ENCODE assay signal across 2 cellular contexts in the genomic region with DNA sequence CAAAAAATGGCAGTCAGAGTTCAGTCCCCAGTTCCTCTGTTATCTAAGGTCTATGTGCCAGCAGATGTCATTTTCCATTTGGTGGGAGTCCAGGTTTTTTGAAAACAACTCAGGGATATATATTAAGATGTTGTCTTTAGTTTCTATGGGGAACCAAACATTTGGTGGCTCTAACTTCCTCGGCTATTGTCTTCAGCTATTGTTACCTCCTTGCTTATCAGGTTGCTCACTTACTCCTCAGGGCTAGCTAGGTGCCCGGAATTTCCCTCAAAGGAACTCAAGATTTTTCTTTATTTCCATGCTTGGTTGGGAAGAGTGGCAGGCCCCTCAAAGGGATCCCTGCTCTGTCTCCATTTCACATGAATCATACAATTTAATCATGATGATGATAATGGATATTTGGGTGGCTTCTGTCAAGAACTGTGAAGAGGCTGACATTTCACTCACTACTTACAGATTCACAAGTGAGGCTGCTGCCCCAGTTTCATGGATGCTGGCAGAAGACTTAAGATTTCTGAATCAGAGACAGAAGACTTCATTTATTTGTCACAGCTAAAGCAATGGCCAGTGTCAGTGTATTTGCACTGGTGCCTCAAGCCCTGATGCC.
TF ChIP-seq lines count a peak whose summit lies in the region.

No MANE protein-coding gene starts in this region.

TF ChIP-seq in IMR-90, 13 proteins besides CTCF, POLR2A, EP300 and RAD21:
- TF ChIP-seq CEBPB (IDR thresholded peaks at IDR 0.05; ENCODE audit: low read depth, low read length) (no peak), FOS (IDR thresholded peaks at IDR 0.05; ENCODE audit: low read depth, low read length) (no peak), NFE2L2 (IDR thresholded peaks at IDR 0.05; ENCODE audit: low read depth, low read length) (no peak), MXI1 (IDR thresholded peaks at IDR 0.05; ENCODE audit: borderline replicate concordance, low read depth, low read length) (no peak)

TF ChIP-seq in neural cell, 6 proteins besides CTCF, POLR2A, EP300 and RAD21:
- TF ChIP-seq, protein P1, sequence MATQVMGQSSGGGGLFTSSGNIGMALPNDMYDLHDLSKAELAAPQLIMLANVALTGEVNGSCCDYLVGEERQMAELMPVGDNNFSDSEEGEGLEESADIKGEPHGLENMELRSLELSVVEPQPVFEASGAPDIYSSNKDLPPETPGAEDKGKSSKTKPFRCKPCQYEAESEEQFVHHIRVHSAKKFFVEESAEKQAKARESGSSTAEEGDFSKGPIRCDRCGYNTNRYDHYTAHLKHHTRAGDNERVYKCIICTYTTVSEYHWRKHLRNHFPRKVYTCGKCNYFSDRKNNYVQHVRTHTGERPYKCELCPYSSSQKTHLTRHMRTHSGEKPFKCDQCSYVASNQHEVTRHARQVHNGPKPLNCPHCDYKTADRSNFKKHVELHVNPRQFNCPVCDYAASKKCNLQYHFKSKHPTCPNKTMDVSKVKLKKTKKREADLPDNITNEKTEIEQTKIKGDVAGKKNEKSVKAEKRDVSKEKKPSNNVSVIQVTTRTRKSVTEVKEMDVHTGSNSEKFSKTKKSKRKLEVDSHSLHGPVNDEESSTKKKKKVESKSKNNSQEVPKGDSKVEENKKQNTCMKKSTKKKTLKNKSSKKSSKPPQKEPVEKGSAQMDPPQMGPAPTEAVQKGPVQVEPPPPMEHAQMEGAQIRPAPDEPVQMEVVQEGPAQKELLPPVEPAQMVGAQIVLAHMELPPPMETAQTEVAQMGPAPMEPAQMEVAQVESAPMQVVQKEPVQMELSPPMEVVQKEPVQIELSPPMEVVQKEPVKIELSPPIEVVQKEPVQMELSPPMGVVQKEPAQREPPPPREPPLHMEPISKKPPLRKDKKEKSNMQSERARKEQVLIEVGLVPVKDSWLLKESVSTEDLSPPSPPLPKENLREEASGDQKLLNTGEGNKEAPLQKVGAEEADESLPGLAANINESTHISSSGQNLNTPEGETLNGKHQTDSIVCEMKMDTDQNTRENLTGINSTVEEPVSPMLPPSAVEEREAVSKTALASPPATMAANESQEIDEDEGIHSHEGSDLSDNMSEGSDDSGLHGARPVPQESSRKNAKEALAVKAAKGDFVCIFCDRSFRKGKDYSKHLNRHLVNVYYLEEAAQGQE (IDR thresholded peaks at IDR 0.05; ENCODE audit: borderline replicate concordance) = no peak
- peak; percentile 54 for TF ChIP-seq POLR2AphosphoS5 (IDR thresholded peaks at IDR 0.05)
- no peak for TF ChIP-seq EZH2 (IDR thresholded peaks at IDR 0.05; ENCODE audit: borderline replicate concordance, insufficient read depth, low read length, poor library complexity, severe bottlenecking)
